Comparison of ENCODE assay signal across 32 cellular contexts in genomic region chr1:224472806-224473205, GRCh38.
"Had no signal": no experiment of that assay in that cellular context is flagged by ENCODE, and none has a peak within 500 bp of the region (broad histone marks: within the 10 kb centered on the region; RNA-seq: fewer than 3 reads in every experiment).

No MANE protein-coding gene starts in this region.

- ATAC-seq: activated CD4-positive, alpha-beta T cell treated with anti-CD3 and anti-CD28 coated beads for 36 hours; activated CD8-positive, alpha-beta memory T cell treated with anti-CD3 and anti-CD28 coated beads, Interleukin-2, amount 10 ng/mL, durations not matched to agents 7 days and 5 days; activated CD8-positive, alpha-beta T cell treated with anti-CD3 and anti-CD28 coated beads, Interleukin-2, amount 10 ng/mL, durations not matched to agents 7 days and 5 days; activated naive CD8-positive, alpha-beta T cell treated with anti-CD3 and anti-CD28 coated beads, Interleukin-2, amount 50 U/mL, for 24 hours; body of pancreas; esophagus mucosa; foreskin keratinocyte; gastrocnemius medialis; heart left ventricle; T-helper 17 cell had no signal

- DNase-seq: activated CD4-positive, alpha-beta memory T cell treated with anti-CD3 and anti-CD28 coated beads for 36 hours; activated CD4-positive, alpha-beta T cell treated with anti-CD3 and anti-CD28 coated beads for 36 hours; activated CD4-positive, alpha-beta T cell treated with anti-CD3 and anti-CD28 coated beads, Interleukin-2, amount 10 ng/mL, durations not matched to agents 24 days and 14 days; activated CD4-positive, CD25-positive, alpha-beta regulatory T cell; activated CD4-positive, CD25-positive, alpha-beta regulatory T cell treated with anti-CD3 and anti-CD28 coated beads, Interleukin-2, amount 50 U/mL, for 72 hours; activated CD8-positive, alpha-beta memory T cell treated with anti-CD3 and anti-CD28 coated beads, Interleukin-2, amount 10 ng/mL, durations not matched to agents 7 days and 5 days; activated CD8-positive, alpha-beta memory T cell treated with anti-CD3 and anti-CD28 coated beads, Interleukin-2, amount 50 U/mL, for 4 hours; activated CD8-positive, alpha-beta T cell treated with anti-CD3 and anti-CD28 coated beads, Interleukin-2, amount 10 ng/mL, durations not matched to agents 7 days and 5 days; activated effector memory CD4-positive, alpha-beta T cell treated with anti-CD3 and anti-CD28 coated beads, Interleukin-2, amount 50 U/mL, for 16 hours; activated naive CD4-positive, alpha-beta T cell treated with anti-CD3 and anti-CD28 coated beads for 36 hours; activated naive CD8-positive, alpha-beta T cell treated with anti-CD3 and anti-CD28 coated beads for 36 hours; activated naive CD8-positive, alpha-beta T cell treated with anti-CD3 and anti-CD28 coated beads, Interleukin-2, amount 50 U/mL, for 24 hours; activated T-cell treated with anti-CD3 and anti-CD28 coated beads, Interleukin-2, amount 50 U/mL, for 1 hour; activated T-cell treated with anti-CD3 and anti-CD28 coated beads, Interleukin-2, amount 50 U/mL, for 48 hours; adrenal gland; amygdala; aorta; body of pancreas; caudate nucleus; cortex of kidney; dorsolateral prefrontal cortex; effector memory CD4-positive, alpha-beta T cell; endodermal cell; foreskin keratinocyte; gastrocnemius medialis; glutamatergic neuron; heart left ventricle; hypothalamus; T-helper 1 cell; T-helper 17 cell; T1000 had no signal
